Comparison of ENCODE assay signal across 20 cellular contexts in genomic region chr7:7919449-7919945, GRCh38. TPM values are rescaled to one million over a fixed set of nuclear protein-coding genes. Genes with fewer than 3 reads are reported as not detected.
DNase-seq lines count a peak whose midpoint lies in the region; ATAC-seq and TF ChIP-seq lines count a peak whose summit lies in the region.
"Had no signal": no experiment of that assay in that cellular context is flagged by ENCODE, and none has a peak within 500 bp of the region (broad histone marks: within the 10 kb centered on the region; RNA-seq: fewer than 3 reads in every experiment).

No MANE protein-coding gene starts in this region.

- H3K4me3 ChIP-seq in urinary bladder (ENCODE audit: low read depth, low read length) (no peak overlapping the region), body of pancreas (no peak overlapping the region)
- H3K4me3 ChIP-seq: ascending aorta had no signal

- peak; percentile 37 for ATAC-seq in HG02885 (IDR thresholded peaks at IDR 0.05; ENCODE audit: poor library complexity, unreplicated experiment)
- ATAC-seq in activated T-helper 17 cell treated with anti-CD3 and anti-CD28 coated beads, Interleukin-2, amount 50 U/mL, for 72 hours (replicated peaks): peak; percentile 36
- ATAC-seq in body of pancreas: no peak
- ATAC-seq: activated CD4-positive, CD25-positive, alpha-beta regulatory T cell treated with anti-CD3 and anti-CD28 coated beads, Interleukin-2, amount 50 U/mL, for 24 hours; esophagus mucosa had no signal

- in situ Hi-C loops in ACHN (cut with HindIII; ENCODE audit: low pct_ligation_motif_present, low pct_unique_long_range_greater_than_20kb, low sequenced_read_pairs): no loop called here

- H3K27ac ChIP-seq in urinary bladder (ENCODE audit: low read depth) (peak overlapping the region; percentile 67), body of pancreas (no peak overlapping the region)
- H3K27ac ChIP-seq: 22Rv1, ascending aorta, RWPE1 had no signal

- H3K36me3 Mint-ChIP-seq in activated T-helper 17 cell treated with anti-CD3 and anti-CD28 coated beads, Interleukin-2, amount 50 U/mL, for 72 hours (ENCODE audit: low read depth): no peaks in the 10 kb centered on the region

- peaks cover 1% of the 10 kb centered on the region for H3K4me1 ChIP-seq in urinary bladder (ENCODE audit: insufficient read depth)
- peaks cover 18% of the 10 kb centered on the region for H3K4me1 ChIP-seq in body of pancreas
- H3K4me1 ChIP-seq: ascending aorta had no signal

- 39% methylated on average over 2 of the region's 2 CpGs for WGBS in urinary bladder
- 29 to 41% methylated on average over 2 of the region's 2 CpGs for WGBS in body of pancreas, 2 donors

- TF ChIP-seq POLR2A in body of pancreas (IDR thresholded peaks at IDR 0.05): no peak

- H3K27me3 ChIP-seq in body of pancreas: no peaks in the 10 kb centered on the region
- H3K27me3 ChIP-seq: ascending aorta had no signal

- peak; percentile 36 for DNase-seq in DMS53 (lab: John Stamatoyannopoulos, UW)
- DNase-seq in DMS53 treated with DMSO at 0.1 percent for 48 hours (lab: John Stamatoyannopoulos, UW; ENCODE audit: unreplicated experiment): no peak
- DNase-seq in ACHN: no peak
- no peak for DNase-seq in body of pancreas
- DNase-seq in activated naive CD4-positive, alpha-beta T cell (lab: John Stamatoyannopoulos, UW): no peak
- DNase-seq: activated T-cell treated with anti-CD3 and anti-CD28 coated beads, Interleukin-2, amount 50 U/mL, for 48 hours; Calu3; cerebellar nuclear complex; effector CD8-positive, alpha-beta T cell; kidney glomerular epithelial cell; NCI-H510A treated with DMSO at 0.1 percent for 48 hours had no signal

- peaks cover 19% of the 10 kb centered on the region for H3K4me1 Mint-ChIP-seq in activated T-helper 17 cell treated with anti-CD3 and anti-CD28 coated beads, Interleukin-2, amount 50 U/mL, for 72 hours

- H3K36me3 ChIP-seq in urinary bladder (ENCODE audit: insufficient read depth): no peaks in the 10 kb centered on the region
- no peaks in the 10 kb centered on the region for H3K36me3 ChIP-seq in body of pancreas (replicated peaks in 1 of 2; ENCODE audit: insufficient read depth in 1 of 2, low read depth in 2 of 2)
- H3K36me3 ChIP-seq: ascending aorta had no signal

- no peaks in the 10 kb centered on the region for H3K9me3 ChIP-seq in body of pancreas
- H3K9me3 ChIP-seq: ascending aorta had no signal

- H3K9me3 Mint-ChIP-seq in activated T-helper 17 cell treated with anti-CD3 and anti-CD28 coated beads, Interleukin-2, amount 50 U/mL, for 72 hours: no peaks in the 10 kb centered on the region
- H3K9me3 Mint-ChIP-seq: activated naive CD4-positive, alpha-beta T cell treated with anti-CD3 and anti-CD28 coated beads, Interleukin-2, amount 50 U/mL, for 24 hours had no signal

- no peak for TF ChIP-seq CTCF in body of pancreas (IDR thresholded peaks at IDR 0.05)

- H3K27me3 Mint-ChIP-seq in activated T-helper 17 cell treated with anti-CD3 and anti-CD28 coated beads, Interleukin-2, amount 50 U/mL, for 72 hours: no peaks in the 10 kb centered on the region
- H3K27me3 Mint-ChIP-seq: activated naive CD4-positive, alpha-beta T cell treated with anti-CD3 and anti-CD28 coated beads, Interleukin-2, amount 50 U/mL, for 24 hours had no signal

- no peak overlapping the region for H3K27ac Mint-ChIP-seq in activated T-helper 17 cell treated with anti-CD3 and anti-CD28 coated beads, Interleukin-2, amount 50 U/mL, for 72 hours
- H3K27ac Mint-ChIP-seq: activated naive CD4-positive, alpha-beta T cell treated with anti-CD3 and anti-CD28 coated beads, Interleukin-2, amount 50 U/mL, for 24 hours had no signal

- intact Hi-C loops in body of pancreas (cut with DNase I): no loop called here

- H3K4me3 Mint-ChIP-seq in activated T-helper 17 cell treated with anti-CD3 and anti-CD28 coated beads, Interleukin-2, amount 50 U/mL, for 72 hours: peak overlapping the region; percentile 52
- H3K4me3 Mint-ChIP-seq: activated naive CD4-positive, alpha-beta T cell treated with anti-CD3 and anti-CD28 coated beads, Interleukin-2, amount 50 U/mL, for 24 hours had no signal

RNA-seq across cellular contexts. Expression of gene GLCCI1, which starts 49.1 kb away (rescaled TPM):
- total RNA-seq in activated T-helper 17 cell treated with anti-CD3 and anti-CD28 coated beads, Interleukin-2, amount 50 U/mL, for 72 hours: 10 to 100 TPM; 22.3 to 29.1 TPM
- total RNA-seq in urinary bladder (33.4 TPM), body of pancreas (1 to 10 TPM; 5.9 to 8.3 TPM)
- 5.0 TPM for polyA plus RNA-seq in urinary bladder
